Comparison of ENCODE assay signal across 22 cellular contexts in the genomic region with DNA sequence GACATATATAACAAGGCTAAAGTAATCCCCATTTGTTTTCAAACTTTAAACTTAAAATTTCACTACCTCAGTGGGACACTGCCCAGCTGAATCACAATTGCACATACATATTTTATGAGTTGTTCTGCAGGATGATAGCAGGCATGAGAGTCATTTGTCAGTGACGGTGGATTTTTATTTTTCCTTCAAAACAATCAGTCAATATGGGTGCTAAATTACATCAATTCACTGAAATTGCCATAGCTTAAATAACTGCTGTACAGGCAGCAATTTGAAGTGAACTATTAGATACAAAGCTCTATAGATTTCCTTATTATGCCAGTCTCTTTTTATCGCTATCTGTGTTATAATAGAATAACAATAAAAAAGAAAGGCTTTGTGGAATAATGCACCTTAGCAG.
"Had no signal": no experiment of that assay in that cellular context is flagged by ENCODE, and none has a peak within 500 bp of the region (broad histone marks: within the 10 kb centered on the region; RNA-seq: fewer than 3 reads in every experiment).

No MANE protein-coding gene starts in this region.

- DNase-seq: naive thymus-derived CD8-positive, alpha-beta T cell; nephron progenitor cell; occipital lobe; ovary; posterior cingulate gyrus; psoas muscle; right cardiac atrium; right lobe of liver; sigmoid colon; small intestine; stimulated activated CD4-positive, alpha-beta T cell treated with anti-CD3 and anti-CD28 coated beads, Interleukin-15, amount 100 ng/mL, for 24 hours; stimulated activated CD4-positive, alpha-beta T cell treated with anti-CD3 and anti-CD28 coated beads, Interleukin-2, amount 100 ng/mL, for 24 hours; stimulated activated CD4-positive, alpha-beta T cell treated with anti-CD3 and anti-CD28 coated beads, Interleukin-2, amount 100 ng/mL, for 48 hours; stimulated activated CD4-positive, alpha-beta T cell treated with anti-CD3 and anti-CD28 coated beads, Interleukin-4, amount 100 ng/mL, for 24 hours; stimulated activated naive B cell treated with anti-CD40 and anti-IgM and Interleukin-4, amounts not matched to agents 10 μg/mL and 1 μg/mL and 100 μg/mL, for 72 hours; stimulated activated naive CD4-positive, alpha-beta T cell treated with Interleukin-2 at 50 U/mL for 16 hours; stomach; thyroid gland; trophoblast cell; upper lobe of left lung had no signal

- ATAC-seq: naive thymus-derived CD8-positive, alpha-beta T cell; natural killer cell treated with Interleukin-12 subunit alpha and Interleukin-12 subunit beta and Interleukin-15 and Interleukin-18, amount 100 ng/mL, for 72 hours; psoas muscle; right cardiac atrium; right lobe of liver; stimulated activated effector memory CD8-positive, alpha-beta T cell treated with anti-CD3 and anti-CD28 coated beads, Interleukin-12 subunit alpha, Interleukin-12 subunit beta, amount 100 ng/mL, for 72 hours; stimulated activated naive B cell treated with anti-CD40 and anti-IgM and Interleukin-4, amounts not matched to agents 10 μg/mL and 1 μg/mL and 100 μg/mL, for 72 hours had no signal
